20 cellular contexts compared by ENCODE assay signal in genomic region chr4:22192302-22192645, GRCh38.
"Had no signal": no experiment of that assay in that cellular context is flagged by ENCODE, and none has a peak within 500 bp of the region (broad histone marks: within the 10 kb centered on the region; RNA-seq: fewer than 3 reads in every experiment).

No MANE protein-coding gene starts in this region.

- H3K27ac Mint-ChIP-seq: activated CD4-positive, alpha-beta T cell treated with anti-CD3 and anti-CD28 coated beads, Interleukin-2, amount 10 ng/mL, durations not matched to agents 7 days and 5 days; activated CD8-positive, alpha-beta T cell treated with anti-CD3 and anti-CD28 coated beads, Interleukin-2, amount 10 ng/mL, durations not matched to agents 7 days and 5 days; activated naive CD4-positive, alpha-beta T cell treated with anti-CD3 and anti-CD28 coated beads, Interleukin-2, amount 50 U/mL, for 24 hours; activated T-helper 1 cell treated with anti-CD3 and anti-CD28 coated beads, Interleukin-12 subunit alpha, Interleukin-12 subunit beta, Interleukin-2, Interleukin-4 antibody, amounts not matched to agents 30 ng/mL and 10 ng/mL and 1 ng/mL, durations not matched to agents 14 hours and 24 hours and 36 hours; stimulated activated memory B cell treated with anti-CD40 and anti-IgM and Interleukin-4, amounts not matched to agents 10 μg/mL and 1 μg/mL and 100 μg/mL, for 72 hours; T-cell; T-helper 2 cell treated with Interferon-gamma antibody and Interleukin-4, amounts not matched to agents 5 μg/mL and 100 μg/mL, for 36 hours had no signal

- H3K27me3 ChIP-seq: ascending aorta, sigmoid colon had no signal

- H3K4me2 ChIP-seq: smooth muscle cell had no signal

- H3K36me3 ChIP-seq: ascending aorta, sigmoid colon, thoracic aorta had no signal

- H3K9me3 Mint-ChIP-seq: activated T-helper 1 cell treated with anti-CD3 and anti-CD28 coated beads, Interleukin-12 subunit alpha, Interleukin-12 subunit beta, Interleukin-2, Interleukin-4 antibody, amounts not matched to agents 30 ng/mL and 10 ng/mL and 1 ng/mL, durations not matched to agents 14 hours and 24 hours and 36 hours; neural crest cell; stimulated activated memory B cell treated with anti-CD40 and anti-IgM and Interleukin-4, amounts not matched to agents 10 μg/mL and 1 μg/mL and 100 μg/mL, for 72 hours; T-helper 2 cell treated with Interferon-gamma antibody and Interleukin-4, amounts not matched to agents 5 μg/mL and 100 μg/mL, for 36 hours had no signal

- H3K36me3 Mint-ChIP-seq: activated naive CD4-positive, alpha-beta T cell treated with anti-CD3 and anti-CD28 coated beads, Interleukin-2, amount 50 U/mL, for 24 hours; stimulated activated memory B cell treated with anti-CD40 and anti-IgM and Interleukin-4, amounts not matched to agents 10 μg/mL and 1 μg/mL and 100 μg/mL, for 72 hours; T-cell had no signal

- H3K4me3 ChIP-seq: ascending aorta, sigmoid colon, smooth muscle cell, thoracic aorta had no signal

- H3K4me1 ChIP-seq: ascending aorta, sigmoid colon had no signal

- ATAC-seq: activated CD8-positive, alpha-beta T cell treated with anti-CD3 and anti-CD28 coated beads, Interleukin-2, amount 10 ng/mL, durations not matched to agents 7 days and 5 days; stimulated activated memory B cell treated with anti-CD40 and anti-IgM and Interleukin-4, amounts not matched to agents 10 μg/mL and 1 μg/mL and 100 μg/mL, for 72 hours; T-cell had no signal

- H3K4me1 Mint-ChIP-seq: activated CD4-positive, alpha-beta T cell treated with anti-CD3 and anti-CD28 coated beads, Interleukin-2, amount 10 ng/mL, durations not matched to agents 7 days and 5 days; activated naive CD4-positive, alpha-beta T cell treated with anti-CD3 and anti-CD28 coated beads, Interleukin-2, amount 50 U/mL, for 24 hours; stimulated activated memory B cell treated with anti-CD40 and anti-IgM and Interleukin-4, amounts not matched to agents 10 μg/mL and 1 μg/mL and 100 μg/mL, for 72 hours; T-cell had no signal

- H3K27me3 Mint-ChIP-seq: activated CD4-positive, alpha-beta T cell treated with anti-CD3 and anti-CD28 coated beads, Interleukin-2, amount 10 ng/mL, durations not matched to agents 7 days and 5 days; activated naive CD4-positive, alpha-beta T cell treated with anti-CD3 and anti-CD28 coated beads, Interleukin-2, amount 50 U/mL, for 24 hours; stimulated activated memory B cell treated with anti-CD40 and anti-IgM and Interleukin-4, amounts not matched to agents 10 μg/mL and 1 μg/mL and 100 μg/mL, for 72 hours; T-cell had no signal

- H3K27ac ChIP-seq: ascending aorta, sigmoid colon, thoracic aorta, VCaP had no signal

- H3K9me3 ChIP-seq: ascending aorta, thoracic aorta had no signal

- DNase-seq: activated CD4-positive, alpha-beta T cell treated with anti-CD3 and anti-CD28 coated beads, Interleukin-2, amount 10 ng/mL, durations not matched to agents 7 days and 5 days; activated CD4-positive, CD25-positive, alpha-beta regulatory T cell treated with anti-CD3 and anti-CD28 coated beads, Interleukin-2, amount 50 U/mL, for 72 hours; activated CD8-positive, alpha-beta T cell treated with anti-CD3 and anti-CD28 coated beads, Interleukin-2, amount 10 ng/mL, durations not matched to agents 7 days and 5 days; activated gamma-delta T cell treated with Interleukin-2 at 50 U/mL for 16 hours; central memory CD4-positive, alpha-beta T cell; dermis blood vessel endothelial cell; effector CD8-positive, alpha-beta T cell; erythroblast; sigmoid colon; stimulated activated CD4-positive, alpha-beta T cell treated with anti-CD3 and anti-CD28 coated beads, Interleukin-15, amount 100 ng/mL, for 24 hours; T-cell had no signal

- H3K4me3 Mint-ChIP-seq: activated CD4-positive, alpha-beta T cell treated with anti-CD3 and anti-CD28 coated beads, Interleukin-2, amount 10 ng/mL, durations not matched to agents 7 days and 5 days; activated CD8-positive, alpha-beta T cell treated with anti-CD3 and anti-CD28 coated beads, Interleukin-2, amount 10 ng/mL, durations not matched to agents 7 days and 5 days; activated naive CD4-positive, alpha-beta T cell treated with anti-CD3 and anti-CD28 coated beads, Interleukin-2, amount 50 U/mL, for 24 hours; activated T-helper 1 cell treated with anti-CD3 and anti-CD28 coated beads, Interleukin-12 subunit alpha, Interleukin-12 subunit beta, Interleukin-2, Interleukin-4 antibody, amounts not matched to agents 30 ng/mL and 10 ng/mL and 1 ng/mL, durations not matched to agents 14 hours and 24 hours and 36 hours; neural crest cell; stimulated activated memory B cell treated with anti-CD40 and anti-IgM and Interleukin-4, amounts not matched to agents 10 μg/mL and 1 μg/mL and 100 μg/mL, for 72 hours; T-cell; T-helper 2 cell treated with Interferon-gamma antibody and Interleukin-4, amounts not matched to agents 5 μg/mL and 100 μg/mL, for 36 hours had no signal
